In the genomic region with DNA sequence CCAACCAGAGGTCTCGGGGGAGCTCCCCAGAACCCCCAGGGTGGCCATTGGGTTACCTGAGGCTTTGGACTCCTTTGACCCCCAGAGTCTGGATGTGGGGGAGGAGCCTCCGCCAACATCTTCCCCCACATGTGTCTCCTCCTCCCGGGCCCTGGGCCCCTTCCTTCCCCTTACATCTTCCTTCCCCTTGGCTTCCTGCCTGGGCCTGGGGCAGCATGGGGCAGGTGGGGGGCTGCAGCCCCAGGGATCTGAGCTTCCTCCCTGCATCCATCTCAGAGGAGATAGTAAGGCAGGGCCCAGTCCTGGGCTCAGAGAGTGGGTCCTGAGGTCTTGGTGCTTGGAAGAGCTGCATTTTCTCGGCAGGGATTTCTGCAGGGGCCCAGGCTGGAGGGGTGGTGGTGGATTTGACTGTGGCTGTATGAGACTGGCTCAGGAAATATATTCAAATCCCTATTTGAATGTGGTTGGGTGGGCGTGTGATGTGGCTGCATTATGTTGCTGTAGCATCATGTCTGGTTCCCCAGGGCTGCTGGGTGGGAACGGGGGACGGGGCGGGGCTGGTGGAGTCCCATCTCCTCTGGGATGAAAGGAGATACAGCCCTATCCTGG, we compare ENCODE assay signal across 2 cellular contexts.
TF ChIP-seq lines count a peak whose summit lies in the region.

No MANE protein-coding gene starts in this region.

TF ChIP-seq in liver, 16 proteins besides CTCF, POLR2A, EP300 and RAD21:
- TF ChIP-seq EGR1 (IDR thresholded peaks at IDR 0.05; ENCODE audit: low read depth in 2 of 2) = no peak
- no peak for TF ChIP-seq SP1 (IDR thresholded peaks at IDR 0.05)
- TF ChIP-seq GABPA (IDR thresholded peaks at IDR 0.05 in 1 of 2, conservative IDR thresholded peaks at IDR 0.05 in 1 of 2) = no peak
- no peak for TF ChIP-seq HNF4G (IDR thresholded peaks at IDR 0.05)
- no peak for TF ChIP-seq RXRA (IDR thresholded peaks at IDR 0.05)
- TF ChIP-seq, protein P1, sequence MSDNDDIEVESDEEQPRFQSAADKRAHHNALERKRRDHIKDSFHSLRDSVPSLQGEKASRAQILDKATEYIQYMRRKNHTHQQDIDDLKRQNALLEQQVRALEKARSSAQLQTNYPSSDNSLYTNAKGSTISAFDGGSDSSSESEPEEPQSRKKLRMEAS (IDR thresholded peaks at IDR 0.05) = no peak
- TF ChIP-seq, protein P2, sequence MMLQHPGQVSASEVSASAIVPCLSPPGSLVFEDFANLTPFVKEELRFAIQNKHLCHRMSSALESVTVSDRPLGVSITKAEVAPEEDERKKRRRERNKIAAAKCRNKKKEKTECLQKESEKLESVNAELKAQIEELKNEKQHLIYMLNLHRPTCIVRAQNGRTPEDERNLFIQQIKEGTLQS (IDR thresholded peaks at IDR 0.05) = no peak
- no peak for TF ChIP-seq YY1 (IDR thresholded peaks at IDR 0.05)
- TF ChIP-seq NR2F2 (IDR thresholded peaks at IDR 0.05) = no peak
- no peak for TF ChIP-seq TAF1 (conservative IDR thresholded peaks at IDR 0.05)

TF ChIP-seq in HepG2, 621 proteins besides CTCF, POLR2A, EP300 and RAD21:
- TF ChIP-seq CBFB (CRISPR knock-in tag; IDR thresholded peaks at IDR 0.05) (no peak), ZNF883 (CRISPR knock-in tag; IDR thresholded peaks at IDR 0.05; ENCODE audit: not compliant biosample characterization) (no peak), ZFAT (CRISPR knock-in tag; conservative IDR thresholded peaks at IDR 0.05) (no peak), HDAC2 (CRISPR knock-in tag; IDR thresholded peaks at IDR 0.05) (no peak), NFE2 (CRISPR knock-in tag; IDR thresholded peaks at IDR 0.05) (no peak), NBN (conservative IDR thresholded peaks at IDR 0.05) (no peak), CREM (IDR thresholded peaks at IDR 0.05) (no peak), CREM (CRISPR knock-in tag; IDR thresholded peaks at IDR 0.05) (no peak), ZNF180 (CRISPR knock-in tag; IDR thresholded peaks at IDR 0.05; ENCODE audit: borderline replicate concordance, low read depth) (no peak), MTF1 (CRISPR knock-in tag; IDR thresholded peaks at IDR 0.05) (no peak), NCOA5 (CRISPR knock-in tag; IDR thresholded peaks at IDR 0.05) (no peak), ISX (CRISPR knock-in tag; conservative IDR thresholded peaks at IDR 0.05) (no peak)
- TF ChIP-seq, protein P3, sequence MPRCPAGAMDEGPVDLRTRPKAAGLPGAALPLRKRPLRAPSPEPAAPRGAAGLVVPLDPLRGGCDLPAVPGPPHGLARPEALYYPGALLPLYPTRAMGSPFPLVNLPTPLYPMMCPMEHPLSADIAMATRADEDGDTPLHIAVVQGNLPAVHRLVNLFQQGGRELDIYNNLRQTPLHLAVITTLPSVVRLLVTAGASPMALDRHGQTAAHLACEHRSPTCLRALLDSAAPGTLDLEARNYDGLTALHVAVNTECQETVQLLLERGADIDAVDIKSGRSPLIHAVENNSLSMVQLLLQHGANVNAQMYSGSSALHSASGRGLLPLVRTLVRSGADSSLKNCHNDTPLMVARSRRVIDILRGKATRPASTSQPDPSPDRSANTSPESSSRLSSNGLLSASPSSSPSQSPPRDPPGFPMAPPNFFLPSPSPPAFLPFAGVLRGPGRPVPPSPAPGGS (CRISPR knock-in tag; IDR thresholded peaks at IDR 0.05) = no peak
- TF ChIP-seq, protein P4, sequence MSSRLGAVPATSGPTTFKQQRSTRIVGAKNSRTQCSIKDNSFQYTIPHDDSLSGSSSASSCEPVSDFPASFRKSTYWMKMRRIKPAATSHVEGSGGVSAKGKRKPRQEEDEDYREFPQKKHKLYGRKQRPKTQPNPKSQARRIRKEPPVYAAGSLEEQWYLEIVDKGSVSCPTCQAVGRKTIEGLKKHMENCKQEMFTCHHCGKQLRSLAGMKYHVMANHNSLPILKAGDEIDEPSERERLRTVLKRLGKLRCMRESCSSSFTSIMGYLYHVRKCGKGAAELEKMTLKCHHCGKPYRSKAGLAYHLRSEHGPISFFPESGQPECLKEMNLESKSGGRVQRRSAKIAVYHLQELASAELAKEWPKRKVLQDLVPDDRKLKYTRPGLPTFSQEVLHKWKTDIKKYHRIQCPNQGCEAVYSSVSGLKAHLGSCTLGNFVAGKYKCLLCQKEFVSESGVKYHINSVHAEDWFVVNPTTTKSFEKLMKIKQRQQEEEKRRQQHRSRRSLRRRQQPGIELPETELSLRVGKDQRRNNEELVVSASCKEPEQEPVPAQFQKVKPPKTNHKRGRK (CRISPR knock-in tag; IDR thresholded peaks at IDR 0.05) = no peak
